Comparison of ENCODE assay signal across 1 cellular context in the genomic region with DNA sequence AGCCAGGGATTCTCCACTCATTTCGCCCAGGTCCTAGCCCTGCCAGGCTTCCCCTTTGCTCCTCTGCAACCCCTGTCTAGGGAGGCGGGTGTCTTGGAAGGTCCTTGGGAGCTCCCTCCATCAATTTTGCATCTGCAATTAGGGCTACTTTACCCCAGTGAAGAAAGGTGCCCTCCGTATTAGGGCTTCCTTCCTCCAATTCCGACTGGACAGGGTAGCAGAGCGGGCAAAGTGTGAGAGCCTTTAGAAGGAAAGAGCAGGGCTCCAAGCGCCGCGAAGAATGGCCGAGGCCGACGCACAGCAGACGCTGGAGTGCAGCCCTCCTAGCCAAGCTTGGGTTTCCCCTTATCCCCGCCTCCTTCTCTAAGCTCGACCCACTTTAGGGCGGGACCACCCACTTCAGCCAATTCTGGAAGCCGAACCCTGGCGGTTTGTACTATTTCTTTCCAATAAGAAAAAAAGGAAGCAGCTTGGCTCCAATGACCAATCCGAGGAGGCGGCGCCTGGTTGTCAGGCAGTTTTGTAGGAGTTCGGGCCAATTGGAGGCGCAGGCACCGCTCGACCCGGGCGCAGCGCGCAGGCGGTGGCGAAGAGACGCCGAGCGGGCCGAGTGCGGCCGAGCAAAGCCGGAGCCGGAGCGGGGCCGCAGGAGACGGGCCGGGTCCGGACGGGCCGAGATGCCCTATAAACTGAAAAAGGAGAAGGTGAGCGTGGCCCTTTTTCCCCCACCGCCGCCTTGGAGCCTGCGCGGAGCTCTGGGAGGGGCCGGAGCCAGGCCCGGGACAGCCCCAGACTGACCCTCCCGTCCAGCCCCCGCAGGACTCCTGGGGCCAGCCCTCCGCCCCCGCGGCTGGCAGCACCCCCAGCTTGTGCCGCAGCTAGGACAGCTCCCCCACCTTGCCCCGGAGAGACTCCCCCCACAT.
A peak's percentile ranks its signal among the peaks of the same experiment; 100 is the strongest.
TF ChIP-seq lines count a peak whose summit lies in the region.

A gene (plus strand): TSS at position 570 of the 923 bp plus-strand sequence. CDS start 108 bp downstream, at position 678.

TF ChIP-seq in K562, 482 proteins besides CTCF, POLR2A, EP300 and RAD21 (continued from another document and continues in another):
- TF ChIP-seq, protein P1, sequence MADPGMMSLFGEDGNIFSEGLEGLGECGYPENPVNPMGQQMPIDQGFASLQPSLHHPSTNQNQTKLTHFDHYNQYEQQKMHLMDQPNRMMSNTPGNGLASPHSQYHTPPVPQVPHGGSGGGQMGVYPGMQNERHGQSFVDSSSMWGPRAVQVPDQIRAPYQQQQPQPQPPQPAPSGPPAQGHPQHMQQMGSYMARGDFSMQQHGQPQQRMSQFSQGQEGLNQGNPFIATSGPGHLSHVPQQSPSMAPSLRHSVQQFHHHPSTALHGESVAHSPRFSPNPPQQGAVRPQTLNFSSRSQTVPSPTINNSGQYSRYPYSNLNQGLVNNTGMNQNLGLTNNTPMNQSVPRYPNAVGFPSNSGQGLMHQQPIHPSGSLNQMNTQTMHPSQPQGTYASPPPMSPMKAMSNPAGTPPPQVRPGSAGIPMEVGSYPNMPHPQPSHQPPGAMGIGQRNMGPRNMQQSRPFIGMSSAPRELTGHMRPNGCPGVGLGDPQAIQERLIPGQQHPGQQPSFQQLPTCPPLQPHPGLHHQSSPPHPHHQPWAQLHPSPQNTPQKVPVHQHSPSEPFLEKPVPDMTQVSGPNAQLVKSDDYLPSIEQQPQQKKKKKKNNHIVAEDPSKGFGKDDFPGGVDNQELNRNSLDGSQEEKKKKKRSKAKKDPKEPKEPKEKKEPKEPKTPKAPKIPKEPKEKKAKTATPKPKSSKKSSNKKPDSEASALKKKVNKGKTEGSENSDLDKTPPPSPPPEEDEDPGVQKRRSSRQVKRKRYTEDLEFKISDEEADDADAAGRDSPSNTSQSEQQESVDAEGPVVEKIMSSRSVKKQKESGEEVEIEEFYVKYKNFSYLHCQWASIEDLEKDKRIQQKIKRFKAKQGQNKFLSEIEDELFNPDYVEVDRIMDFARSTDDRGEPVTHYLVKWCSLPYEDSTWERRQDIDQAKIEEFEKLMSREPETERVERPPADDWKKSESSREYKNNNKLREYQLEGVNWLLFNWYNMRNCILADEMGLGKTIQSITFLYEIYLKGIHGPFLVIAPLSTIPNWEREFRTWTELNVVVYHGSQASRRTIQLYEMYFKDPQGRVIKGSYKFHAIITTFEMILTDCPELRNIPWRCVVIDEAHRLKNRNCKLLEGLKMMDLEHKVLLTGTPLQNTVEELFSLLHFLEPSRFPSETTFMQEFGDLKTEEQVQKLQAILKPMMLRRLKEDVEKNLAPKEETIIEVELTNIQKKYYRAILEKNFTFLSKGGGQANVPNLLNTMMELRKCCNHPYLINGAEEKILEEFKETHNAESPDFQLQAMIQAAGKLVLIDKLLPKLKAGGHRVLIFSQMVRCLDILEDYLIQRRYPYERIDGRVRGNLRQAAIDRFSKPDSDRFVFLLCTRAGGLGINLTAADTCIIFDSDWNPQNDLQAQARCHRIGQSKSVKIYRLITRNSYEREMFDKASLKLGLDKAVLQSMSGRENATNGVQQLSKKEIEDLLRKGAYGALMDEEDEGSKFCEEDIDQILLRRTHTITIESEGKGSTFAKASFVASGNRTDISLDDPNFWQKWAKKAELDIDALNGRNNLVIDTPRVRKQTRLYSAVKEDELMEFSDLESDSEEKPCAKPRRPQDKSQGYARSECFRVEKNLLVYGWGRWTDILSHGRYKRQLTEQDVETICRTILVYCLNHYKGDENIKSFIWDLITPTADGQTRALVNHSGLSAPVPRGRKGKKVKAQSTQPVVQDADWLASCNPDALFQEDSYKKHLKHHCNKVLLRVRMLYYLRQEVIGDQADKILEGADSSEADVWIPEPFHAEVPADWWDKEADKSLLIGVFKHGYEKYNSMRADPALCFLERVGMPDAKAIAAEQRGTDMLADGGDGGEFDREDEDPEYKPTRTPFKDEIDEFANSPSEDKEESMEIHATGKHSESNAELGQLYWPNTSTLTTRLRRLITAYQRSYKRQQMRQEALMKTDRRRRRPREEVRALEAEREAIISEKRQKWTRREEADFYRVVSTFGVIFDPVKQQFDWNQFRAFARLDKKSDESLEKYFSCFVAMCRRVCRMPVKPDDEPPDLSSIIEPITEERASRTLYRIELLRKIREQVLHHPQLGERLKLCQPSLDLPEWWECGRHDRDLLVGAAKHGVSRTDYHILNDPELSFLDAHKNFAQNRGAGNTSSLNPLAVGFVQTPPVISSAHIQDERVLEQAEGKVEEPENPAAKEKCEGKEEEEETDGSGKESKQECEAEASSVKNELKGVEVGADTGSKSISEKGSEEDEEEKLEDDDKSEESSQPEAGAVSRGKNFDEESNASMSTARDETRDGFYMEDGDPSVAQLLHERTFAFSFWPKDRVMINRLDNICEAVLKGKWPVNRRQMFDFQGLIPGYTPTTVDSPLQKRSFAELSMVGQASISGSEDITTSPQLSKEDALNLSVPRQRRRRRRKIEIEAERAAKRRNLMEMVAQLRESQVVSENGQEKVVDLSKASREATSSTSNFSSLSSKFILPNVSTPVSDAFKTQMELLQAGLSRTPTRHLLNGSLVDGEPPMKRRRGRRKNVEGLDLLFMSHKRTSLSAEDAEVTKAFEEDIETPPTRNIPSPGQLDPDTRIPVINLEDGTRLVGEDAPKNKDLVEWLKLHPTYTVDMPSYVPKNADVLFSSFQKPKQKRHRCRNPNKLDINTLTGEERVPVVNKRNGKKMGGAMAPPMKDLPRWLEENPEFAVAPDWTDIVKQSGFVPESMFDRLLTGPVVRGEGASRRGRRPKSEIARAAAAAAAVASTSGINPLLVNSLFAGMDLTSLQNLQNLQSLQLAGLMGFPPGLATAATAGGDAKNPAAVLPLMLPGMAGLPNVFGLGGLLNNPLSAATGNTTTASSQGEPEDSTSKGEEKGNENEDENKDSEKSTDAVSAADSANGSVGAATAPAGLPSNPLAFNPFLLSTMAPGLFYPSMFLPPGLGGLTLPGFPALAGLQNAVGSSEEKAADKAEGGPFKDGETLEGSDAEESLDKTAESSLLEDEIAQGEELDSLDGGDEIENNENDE (IDR thresholded peaks at IDR 0.05; ENCODE audit: low read depth, low read length), result no peak
- TF ChIP-seq ZNF586 (CRISPR knock-in tag; conservative IDR thresholded peaks at IDR 0.05), result no peak
- TF ChIP-seq, protein P2, sequence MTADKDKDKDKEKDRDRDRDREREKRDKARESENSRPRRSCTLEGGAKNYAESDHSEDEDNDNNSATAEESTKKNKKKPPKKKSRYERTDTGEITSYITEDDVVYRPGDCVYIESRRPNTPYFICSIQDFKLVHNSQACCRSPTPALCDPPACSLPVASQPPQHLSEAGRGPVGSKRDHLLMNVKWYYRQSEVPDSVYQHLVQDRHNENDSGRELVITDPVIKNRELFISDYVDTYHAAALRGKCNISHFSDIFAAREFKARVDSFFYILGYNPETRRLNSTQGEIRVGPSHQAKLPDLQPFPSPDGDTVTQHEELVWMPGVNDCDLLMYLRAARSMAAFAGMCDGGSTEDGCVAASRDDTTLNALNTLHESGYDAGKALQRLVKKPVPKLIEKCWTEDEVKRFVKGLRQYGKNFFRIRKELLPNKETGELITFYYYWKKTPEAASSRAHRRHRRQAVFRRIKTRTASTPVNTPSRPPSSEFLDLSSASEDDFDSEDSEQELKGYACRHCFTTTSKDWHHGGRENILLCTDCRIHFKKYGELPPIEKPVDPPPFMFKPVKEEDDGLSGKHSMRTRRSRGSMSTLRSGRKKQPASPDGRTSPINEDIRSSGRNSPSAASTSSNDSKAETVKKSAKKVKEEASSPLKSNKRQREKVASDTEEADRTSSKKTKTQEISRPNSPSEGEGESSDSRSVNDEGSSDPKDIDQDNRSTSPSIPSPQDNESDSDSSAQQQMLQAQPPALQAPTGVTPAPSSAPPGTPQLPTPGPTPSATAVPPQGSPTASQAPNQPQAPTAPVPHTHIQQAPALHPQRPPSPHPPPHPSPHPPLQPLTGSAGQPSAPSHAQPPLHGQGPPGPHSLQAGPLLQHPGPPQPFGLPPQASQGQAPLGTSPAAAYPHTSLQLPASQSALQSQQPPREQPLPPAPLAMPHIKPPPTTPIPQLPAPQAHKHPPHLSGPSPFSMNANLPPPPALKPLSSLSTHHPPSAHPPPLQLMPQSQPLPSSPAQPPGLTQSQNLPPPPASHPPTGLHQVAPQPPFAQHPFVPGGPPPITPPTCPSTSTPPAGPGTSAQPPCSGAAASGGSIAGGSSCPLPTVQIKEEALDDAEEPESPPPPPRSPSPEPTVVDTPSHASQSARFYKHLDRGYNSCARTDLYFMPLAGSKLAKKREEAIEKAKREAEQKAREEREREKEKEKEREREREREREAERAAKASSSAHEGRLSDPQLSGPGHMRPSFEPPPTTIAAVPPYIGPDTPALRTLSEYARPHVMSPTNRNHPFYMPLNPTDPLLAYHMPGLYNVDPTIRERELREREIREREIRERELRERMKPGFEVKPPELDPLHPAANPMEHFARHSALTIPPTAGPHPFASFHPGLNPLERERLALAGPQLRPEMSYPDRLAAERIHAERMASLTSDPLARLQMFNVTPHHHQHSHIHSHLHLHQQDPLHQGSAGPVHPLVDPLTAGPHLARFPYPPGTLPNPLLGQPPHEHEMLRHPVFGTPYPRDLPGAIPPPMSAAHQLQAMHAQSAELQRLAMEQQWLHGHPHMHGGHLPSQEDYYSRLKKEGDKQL (CRISPR knock-in tag; IDR thresholded peaks at IDR 0.05; ENCODE audit: borderline replicate concordance), result no peak
- TF ChIP-seq TBP (optimal IDR thresholded peaks at IDR 0.05; ENCODE audit: low read depth, low read length), result peak; percentile 89
- TF ChIP-seq ESRRB (CRISPR knock-in tag; IDR thresholded peaks at IDR 0.05; ENCODE audit: borderline replicate concordance), result no peak
- no peak for TF ChIP-seq TOE1 (IDR thresholded peaks at IDR 0.05; ENCODE audit: borderline replicate concordance)
- TF ChIP-seq TOE1 (CRISPR knock-in tag; IDR thresholded peaks at IDR 0.05; ENCODE audit: borderline replicate concordance, low read depth), result peak; percentile 73; the same call in 1 of the 2 replicates
- no peak for TF ChIP-seq CHCHD3 (CRISPR knock-in tag; IDR thresholded peaks at IDR 0.05)
- TF ChIP-seq RBFOX2 (IDR thresholded peaks at IDR 0.05; ENCODE audit: low read depth, low read length), result peak; percentile 84
- TF ChIP-seq, protein P3, sequence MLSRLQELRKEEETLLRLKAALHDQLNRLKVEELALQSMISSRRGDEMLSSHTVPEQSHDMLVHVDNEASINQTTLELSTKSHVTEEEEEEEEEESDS (CRISPR knock-in tag; IDR thresholded peaks at IDR 0.05), result no peak
- 0 out of 2 replicates have a peak, but pooled peaks have one; percentile 12 for TF ChIP-seq PTBP1 (IDR thresholded peaks at IDR 0.05; ENCODE audit: low read depth, low read length)
- TF ChIP-seq OTX1 (CRISPR knock-in tag; IDR thresholded peaks at IDR 0.05), result no peak
- TF ChIP-seq HNRNPK (IDR thresholded peaks at IDR 0.05; ENCODE audit: low read depth, low read length, poor library complexity, severe bottlenecking), result no peak
- TF ChIP-seq, protein P4, sequence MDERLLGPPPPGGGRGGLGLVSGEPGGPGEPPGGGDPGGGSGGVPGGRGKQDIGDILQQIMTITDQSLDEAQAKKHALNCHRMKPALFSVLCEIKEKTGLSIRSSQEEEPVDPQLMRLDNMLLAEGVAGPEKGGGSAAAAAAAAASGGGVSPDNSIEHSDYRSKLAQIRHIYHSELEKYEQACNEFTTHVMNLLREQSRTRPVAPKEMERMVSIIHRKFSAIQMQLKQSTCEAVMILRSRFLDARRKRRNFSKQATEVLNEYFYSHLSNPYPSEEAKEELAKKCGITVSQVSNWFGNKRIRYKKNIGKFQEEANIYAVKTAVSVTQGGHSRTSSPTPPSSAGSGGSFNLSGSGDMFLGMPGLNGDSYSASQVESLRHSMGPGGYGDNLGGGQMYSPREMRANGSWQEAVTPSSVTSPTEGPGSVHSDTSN (CRISPR knock-in tag; IDR thresholded peaks at IDR 0.05; ENCODE audit: low read depth), result no peak
- TF ChIP-seq, protein P4 (tag; conservative IDR thresholded peaks at IDR 0.05; ENCODE audit: low read depth), result no peak
- TF ChIP-seq ZNF668 (CRISPR knock-in tag; IDR thresholded peaks at IDR 0.05), result no peak
- TF ChIP-seq NR1H2 (CRISPR knock-in tag; IDR thresholded peaks at IDR 0.05), result no peak
- no peak for TF ChIP-seq ZNF717 (CRISPR knock-in tag; IDR thresholded peaks at IDR 0.05)
- TF ChIP-seq, protein P5, sequence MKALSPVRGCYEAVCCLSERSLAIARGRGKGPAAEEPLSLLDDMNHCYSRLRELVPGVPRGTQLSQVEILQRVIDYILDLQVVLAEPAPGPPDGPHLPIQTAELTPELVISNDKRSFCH (CRISPR knock-in tag; IDR thresholded peaks at IDR 0.05), result no peak
- TF ChIP-seq, protein P5 (tag; IDR thresholded peaks at IDR 0.05), result no peak
- no peak for TF ChIP-seq CAMTA2 (CRISPR knock-in tag; conservative IDR thresholded peaks at IDR 0.05)
- no peak for TF ChIP-seq PTTG1 (tag; IDR thresholded peaks at IDR 0.05; ENCODE audit: low read depth)
- no peak for TF ChIP-seq SAFB (IDR thresholded peaks at IDR 0.05; ENCODE audit: borderline replicate concordance, low read depth, low read length)
- no peak for TF ChIP-seq ELF2 (CRISPR knock-in tag; IDR thresholded peaks at IDR 0.05)
- TF ChIP-seq, protein P6, sequence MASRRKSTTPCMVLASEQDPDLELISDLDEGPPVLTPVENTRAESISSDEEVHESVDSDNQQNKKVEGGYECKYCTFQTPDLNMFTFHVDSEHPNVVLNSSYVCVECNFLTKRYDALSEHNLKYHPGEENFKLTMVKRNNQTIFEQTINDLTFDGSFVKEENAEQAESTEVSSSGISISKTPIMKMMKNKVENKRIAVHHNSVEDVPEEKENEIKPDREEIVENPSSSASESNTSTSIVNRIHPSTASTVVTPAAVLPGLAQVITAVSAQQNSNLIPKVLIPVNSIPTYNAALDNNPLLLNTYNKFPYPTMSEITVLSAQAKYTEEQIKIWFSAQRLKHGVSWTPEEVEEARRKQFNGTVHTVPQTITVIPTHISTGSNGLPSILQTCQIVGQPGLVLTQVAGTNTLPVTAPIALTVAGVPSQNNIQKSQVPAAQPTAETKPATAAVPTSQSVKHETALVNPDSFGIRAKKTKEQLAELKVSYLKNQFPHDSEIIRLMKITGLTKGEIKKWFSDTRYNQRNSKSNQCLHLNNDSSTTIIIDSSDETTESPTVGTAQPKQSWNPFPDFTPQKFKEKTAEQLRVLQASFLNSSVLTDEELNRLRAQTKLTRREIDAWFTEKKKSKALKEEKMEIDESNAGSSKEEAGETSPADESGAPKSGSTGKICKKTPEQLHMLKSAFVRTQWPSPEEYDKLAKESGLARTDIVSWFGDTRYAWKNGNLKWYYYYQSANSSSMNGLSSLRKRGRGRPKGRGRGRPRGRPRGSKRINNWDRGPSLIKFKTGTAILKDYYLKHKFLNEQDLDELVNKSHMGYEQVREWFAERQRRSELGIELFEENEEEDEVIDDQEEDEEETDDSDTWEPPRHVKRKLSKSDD (conservative IDR thresholded peaks at IDR 0.05; ENCODE audit: low read length), result no peak
- no peak for TF ChIP-seq ZNF143 (CRISPR knock-in tag; IDR thresholded peaks at IDR 0.05)
- TF ChIP-seq MBD2 (IDR thresholded peaks at IDR 0.05; ENCODE audit: borderline replicate concordance, low read depth), result peak; percentile 25
- no peak for TF ChIP-seq ESRRA (IDR thresholded peaks at IDR 0.05; ENCODE audit: borderline replicate concordance, low read depth)
- peak; percentile 81 for TF ChIP-seq RBBP5 (IDR thresholded peaks at IDR 0.05; ENCODE audit: borderline replicate concordance, insufficient read depth, low read length, poor library complexity, severe bottlenecking)
- TF ChIP-seq HMG20B (CRISPR knock-in tag; IDR thresholded peaks at IDR 0.05), result no peak
- TF ChIP-seq ELF1 (tag; IDR thresholded peaks at IDR 0.05), result no peak
- TF ChIP-seq CEBPB (tag; IDR thresholded peaks at IDR 0.05), result no peak
